ENCODE assay signal across 36 cellular contexts in the genomic region with DNA sequence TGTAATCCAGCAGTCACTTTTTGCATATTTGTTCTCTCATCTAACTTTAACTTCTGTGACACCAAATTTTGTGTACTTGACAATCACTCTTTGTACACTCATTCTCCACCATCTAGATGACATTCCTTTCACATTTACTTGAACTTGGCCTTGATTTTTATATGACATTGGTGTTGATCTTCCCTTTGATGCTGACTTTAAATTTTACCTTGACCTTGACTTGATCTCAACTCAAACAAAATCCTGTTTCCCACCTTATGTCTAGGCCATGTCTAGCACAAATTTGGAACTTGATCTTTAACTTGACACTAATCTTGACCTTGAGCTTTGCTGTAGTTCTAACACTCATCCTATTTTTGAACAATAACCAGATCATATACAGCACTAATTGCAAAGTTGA. TPM values are rescaled to one million over a fixed set of nuclear protein-coding genes. Genes with fewer than 3 reads are reported as not detected.
"Had no signal": no experiment of that assay in that cellular context is flagged by ENCODE, and none has a peak within 500 bp of the region (broad histone marks: within the 10 kb centered on the region; RNA-seq: fewer than 3 reads in every experiment).

No MANE protein-coding gene starts in this region.

- H3K4me1 ChIP-seq: adrenal gland, ascending aorta, body of pancreas, breast epithelium had no signal

- FAIRE-seq: astrocyte, bronchial epithelial cell had no signal

- DNase-seq: activated effector memory CD4-positive, alpha-beta T cell treated with anti-CD3 and anti-CD28 coated beads, Interleukin-2, amount 50 U/mL, for 16 hours; activated effector memory CD4-positive, alpha-beta T cell treated with Interleukin-2 at 50 U/mL for 16 hours; activated gamma-delta T cell; activated gamma-delta T cell treated with Interleukin-2 at 50 U/mL for 16 hours; activated naive CD4-positive, alpha-beta T cell; activated naive CD4-positive, alpha-beta T cell treated with anti-CD3 and anti-CD28 coated beads for 36 hours; activated naive CD4-positive, alpha-beta T cell treated with anti-CD3 and anti-CD28 coated beads, Interleukin-2, amount 10 ng/mL, durations not matched to agents 7 days and 5 days; activated naive CD4-positive, alpha-beta T cell treated with anti-CD3 and anti-CD28 coated beads, Interleukin-2, amount 50 U/mL, for 16 hours; activated naive CD4-positive, alpha-beta T cell treated with Interleukin-2 at 50 U/mL for 16 hours; activated naive CD8-positive, alpha-beta T cell treated with anti-CD3 and anti-CD28 coated beads for 36 hours; activated naive CD8-positive, alpha-beta T cell treated with anti-CD3 and anti-CD28 coated beads, Interleukin-2, amount 10 ng/mL, durations not matched to agents 7 days and 5 days; activated naive CD8-positive, alpha-beta T cell treated with anti-CD3 and anti-CD28 coated beads, Interleukin-2, amount 50 U/mL, for 24 hours; activated T-cell treated with anti-CD3 and anti-CD28 coated beads, Interleukin-2, amount 50 U/mL, for 1 hour; activated T-cell treated with anti-CD3 and anti-CD28 coated beads, Interleukin-2, amount 50 U/mL, for 24 hours; activated T-cell treated with anti-CD3 and anti-CD28 coated beads, Interleukin-2, amount 50 U/mL, for 4 hours; activated T-cell treated with anti-CD3 and anti-CD28 coated beads, Interleukin-2, amount 50 U/mL, for 48 hours; activated T-cell treated with anti-CD3 and anti-CD28 coated beads, Interleukin-2, amount 50 U/mL, for 72 hours; adrenal gland; amniotic stem cell; amygdala; anterior cingulate cortex; aorta; body of pancreas; brain microvascular endothelial cell; caudate nucleus; central memory CD4-positive, alpha-beta T cell; cerebellar nuclear complex had no signal

- H3K9me3 ChIP-seq: adrenal gland had no signal

- H3K27ac ChIP-seq: adrenal gland, ascending aorta, body of pancreas, brain microvascular endothelial cell, breast epithelium, cardiac muscle cell had no signal

- H3K27me3 ChIP-seq: adrenal gland, ascending aorta, body of pancreas, brain microvascular endothelial cell, breast epithelium, cardiac muscle cell had no signal

- H3K36me3 ChIP-seq: adrenal gland, brain microvascular endothelial cell, breast epithelium, cardiac muscle cell had no signal

- H3K4me3 ChIP-seq: adrenal gland, ascending aorta, body of pancreas, breast epithelium, cardiac muscle cell had no signal

- ATAC-seq: activated naive CD4-positive, alpha-beta T cell treated with anti-CD3 and anti-CD28 coated beads, Interleukin-2, amount 50 U/mL, for 72 hours; activated naive CD8-positive, alpha-beta T cell treated with anti-CD3 and anti-CD28 coated beads, Interleukin-2, amount 50 U/mL, for 24 hours; activated T-cell treated with anti-CD3 and anti-CD28 coated beads, Interleukin-2, amount 50 U/mL, for 4 hours; activated T-cell treated with anti-CD3 and anti-CD28 coated beads, Interleukin-2, amount 50 U/mL, for 72 hours; activated T-helper 17 cell treated with anti-CD3 and anti-CD28 coated beads, Interleukin-2, amount 50 U/mL, for 72 hours; body of pancreas had no signal

RNA-seq across cellular contexts. Expression of a gene that starts 33.2 kb away (rescaled TPM):
- total RNA-seq: activated naive CD4-positive, alpha-beta T cell treated with anti-CD3 and anti-CD28 coated beads for 36 hours; activated naive CD4-positive, alpha-beta T cell treated with anti-CD3 and anti-CD28 coated beads, Interleukin-2, amount 50 U/mL, for 72 hours; activated naive CD8-positive, alpha-beta T cell treated with anti-CD3 and anti-CD28 coated beads for 36 hours; activated naive CD8-positive, alpha-beta T cell treated with anti-CD3 and anti-CD28 coated beads, Interleukin-2, amount 10 ng/mL, durations not matched to agents 7 days and 5 days; activated T-cell treated with anti-CD3 and anti-CD28 coated beads, Interleukin-2, amount 50 U/mL, for 4 hours; activated T-cell treated with anti-CD3 and anti-CD28 coated beads, Interleukin-2, amount 50 U/mL, for 72 hours; activated T-helper 1 cell treated with anti-CD3 and anti-CD28 coated beads, Interleukin-12 subunit alpha, Interleukin-12 subunit beta, Interleukin-2, Interleukin-4 antibody, amounts not matched to agents 30 ng/mL and 10 ng/mL and 1 ng/mL, durations not matched to agents 14 hours and 24 hours and 36 hours; activated T-helper 17 cell treated with anti-CD3 and anti-CD28 coated beads, Interleukin-2, amount 50 U/mL, for 72 hours; activated T-helper 2 cell treated with anti-CD3 and anti-CD28 coated beads, Interferon-gamma antibody, Interleukin-2, Interleukin-4, amounts not matched to agents 10 μg/mL and 5 μg/mL and 100 μg/mL, durations not matched to agents 14 hours and 24 hours and 36 hours; ascending aorta; astrocyte; bronchial epithelial cell; cardiac muscle cell had no signal
- polyA plus RNA-seq: cardiac muscle cell had no signal
